ENCODE assay signal across 14 cellular contexts in the genomic region with DNA sequence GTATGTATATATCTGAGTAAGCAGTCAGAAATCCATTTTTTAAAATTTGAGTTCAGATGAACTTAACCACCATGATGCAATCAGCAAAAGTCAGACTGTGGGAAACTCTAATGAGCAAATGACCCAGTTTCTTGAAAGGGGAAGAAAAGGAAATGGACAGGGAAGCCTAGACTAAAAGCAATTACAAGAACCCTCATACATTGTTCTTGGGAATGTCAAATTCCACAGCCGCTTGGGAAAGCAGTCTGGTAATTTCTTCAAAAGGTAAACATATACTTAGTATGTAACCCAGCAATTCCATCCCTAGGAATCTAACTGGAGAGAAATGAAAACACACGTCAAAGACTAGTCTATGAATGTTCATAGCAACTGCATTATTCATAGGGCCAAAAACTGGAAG. TPM values are rescaled to one million over a fixed set of nuclear protein-coding genes. Genes with fewer than 3 reads are reported as not detected.
A peak's percentile ranks its signal among the peaks of the same experiment; 100 is the strongest.
DNase-seq lines count a peak whose midpoint lies in the region; ATAC-seq, FAIRE-seq and TF ChIP-seq lines count a peak whose summit lies in the region.
"Had no signal": no experiment of that assay in that cellular context is flagged by ENCODE, and none has a peak within 500 bp of the region (broad histone marks: within the 10 kb centered on the region; RNA-seq: fewer than 3 reads in every experiment).

No MANE protein-coding gene starts in this region.

- H3K36me3 Mint-ChIP-seq in MCF 10A (ENCODE audit: insufficient read depth, unreplicated experiment) (no peaks in the 10 kb centered on the region), astrocyte (ENCODE audit: low read depth, unreplicated experiment) (no peaks in the 10 kb centered on the region)
- no peaks in the 10 kb centered on the region for H3K36me3 Mint-ChIP-seq in CD8-positive, alpha-beta T cell

- H3K9me3 Mint-ChIP-seq in MCF 10A (ENCODE audit: unreplicated experiment) (no peaks in the 10 kb centered on the region), astrocyte (ENCODE audit: unreplicated experiment) (peaks cover 5% of the 10 kb centered on the region)
- no peaks in the 10 kb centered on the region for H3K9me3 Mint-ChIP-seq in CD8-positive, alpha-beta T cell

- FAIRE-seq in astrocyte (lab: Jason Lieb, UNC) = peak; percentile 68

- H3K4me1 ChIP-seq in breast epithelium (no peaks in the 10 kb centered on the region), astrocyte (ENCODE audit: insufficient read depth, low read length) (peaks cover 32% of the 10 kb centered on the region), vagina (peaks cover 7% of the 10 kb centered on the region)
- no peaks in the 10 kb centered on the region for H3K4me1 ChIP-seq in CD8-positive, alpha-beta T cell (ENCODE audit: insufficient read depth, low read length)
- H3K4me1 ChIP-seq: BE2C had no signal

- no peak for ATAC-seq in CD8-positive, alpha-beta T cell

- no peak overlapping the region for H3K4me3 Mint-ChIP-seq in MCF 10A (ENCODE audit: unreplicated experiment)
- H3K4me3 Mint-ChIP-seq in astrocyte (ENCODE audit: unreplicated experiment) = no peak overlapping the region
- no peak overlapping the region for H3K4me3 Mint-ChIP-seq in CD8-positive, alpha-beta T cell
- H3K4me3 Mint-ChIP-seq: activated CD4-positive, alpha-beta memory T cell treated with anti-CD3 and anti-CD28 coated beads, Interleukin-2, amount 10 ng/mL, durations not matched to agents 7 days and 5 days had no signal

- DNase-seq in MCF 10A (ENCODE audit: unreplicated experiment) (peak; percentile 65), breast epithelium (ENCODE audit: low spot score in 2 of 2) (no peak), astrocyte (ENCODE audit: low read depth) (peak; percentile 100), iris pigment epithelial cell (ENCODE audit: low read depth) (peak; percentile 97), vagina (ENCODE audit: extremely low spot score in 2 of 2) (no peak), HEK293T (ENCODE audit: extremely low spot score) (no peak), DMS53 treated with DMSO at 0.1 percent for 48 hours (lab: John Stamatoyannopoulos, UW; ENCODE audit: unreplicated experiment) (no peak)
- DNase-seq in CD8-positive, alpha-beta T cell = no peak
- DNase-seq: activated CD4-positive, alpha-beta memory T cell treated with anti-CD3 and anti-CD28 coated beads, Interleukin-2, amount 10 ng/mL, durations not matched to agents 7 days and 5 days; BE2C; heart left ventricle; midbrain; stimulated activated CD4-positive, alpha-beta T cell treated with anti-CD3 and anti-CD28 coated beads, Interleukin-2, amount 100 ng/mL, for 24 hours; substantia nigra had no signal

- TF ChIP-seq CTCF in MCF 10A (IDR thresholded peaks at IDR 0.05; ENCODE audit: unreplicated experiment) (no peak), breast epithelium (IDR thresholded peaks at IDR 0.05) (no peak), astrocyte (IDR thresholded peaks at IDR 0.05; ENCODE audit: insufficient read depth, low read depth, low read length) (no peak), vagina (IDR thresholded peaks at IDR 0.05) (no peak)
- TF ChIP-seq CTCF in CD8-positive, alpha-beta T cell (IDR thresholded peaks at IDR 0.05) = no peak

- no TSS peak for BruUV-seq in MCF 10A (replicated peaks; lab: Mats Ljungman, UMichigan)

- POLR2A ChIA-PET in MCF 10A (lab: Yijun Ruan, JAX) (interaction anchor here (1.3 kb wide), 1 partner anchor 33 kb away, joined by 3 read pairs; no protein-coding TSS in a partner anchor), HEK293T (lab: Yijun Ruan, JAX) (no interaction called here)
- POLR2A ChIA-PET in CD8-positive, alpha-beta T cell (lab: Charles Lee) = no interaction called here

- H3K27ac Mint-ChIP-seq in MCF 10A (ENCODE audit: low read depth, unreplicated experiment) (peak overlapping the region; percentile 16), astrocyte (ENCODE audit: unreplicated experiment) (peak overlapping the region; percentile 88)
- no peak overlapping the region for H3K27ac Mint-ChIP-seq in CD8-positive, alpha-beta T cell
- H3K27ac Mint-ChIP-seq: activated CD4-positive, alpha-beta memory T cell treated with anti-CD3 and anti-CD28 coated beads, Interleukin-2, amount 10 ng/mL, durations not matched to agents 7 days and 5 days had no signal

- H3K27ac ChIP-seq in breast epithelium (no peak overlapping the region), astrocyte (ENCODE audit: low read depth, low read length) (peak overlapping the region; percentile 100), vagina (peak overlapping the region; percentile 9)
- H3K27ac ChIP-seq in CD8-positive, alpha-beta T cell (ENCODE audit: low read depth, low read length) = no peak overlapping the region

- H3K9ac ChIP-seq in astrocyte (ENCODE audit: low read length) = peak overlapping the region; percentile 89

- TF ChIP-seq POLR2A in breast epithelium (IDR thresholded peaks at IDR 0.05) (no peak), vagina (IDR thresholded peaks at IDR 0.05) (no peak)

- peaks cover 0 to under 1% of the 10 kb centered on the region in 2 donors for H3K9me3 ChIP-seq in breast epithelium
- H3K9me3 ChIP-seq in astrocyte (ENCODE audit: insufficient read depth, low read depth, low read length) = peaks cover 3% of the 10 kb centered on the region
- H3K9me3 ChIP-seq in vagina = no peaks in the 10 kb centered on the region
- no peaks in the 10 kb centered on the region for H3K9me3 ChIP-seq in CD8-positive, alpha-beta T cell (ENCODE audit: low read length)
- H3K9me3 ChIP-seq: BE2C had no signal

- H3K36me3 ChIP-seq in breast epithelium (no peaks in the 10 kb centered on the region), astrocyte (ENCODE audit: insufficient read depth, low read length) (no peaks in the 10 kb centered on the region), vagina (no peaks in the 10 kb centered on the region)
- H3K36me3 ChIP-seq in CD8-positive, alpha-beta T cell (ENCODE audit: insufficient read depth, low read length) = no peaks in the 10 kb centered on the region
- H3K36me3 ChIP-seq: BE2C, heart left ventricle had no signal

- no peaks in the 10 kb centered on the region for H4K20me1 ChIP-seq in astrocyte (ENCODE audit: insufficient read depth, low read length)

- CTCF ChIA-PET in MCF 10A (lab: Yijun Ruan, JAX) (interaction anchor here (0.6 kb wide), 1 partner anchor 821 kb away, joined by 3 read pairs; no protein-coding TSS in a partner anchor), HEK293T (lab: Yijun Ruan, JAX) (no interaction called here)
- CTCF ChIA-PET in CD8-positive, alpha-beta T cell (lab: Charles Lee) = interaction anchor here (1.0 kb wide), 1 partner anchor 14 kb away, joined by 3 read pairs; no protein-coding TSS in a partner anchor

- H3K27me3 ChIP-seq in breast epithelium (no peaks in the 10 kb centered on the region), astrocyte (ENCODE audit: insufficient read depth, low read length) (no peaks in the 10 kb centered on the region), vagina (no peaks in the 10 kb centered on the region)
- no peaks in the 10 kb centered on the region for H3K27me3 ChIP-seq in CD8-positive, alpha-beta T cell (ENCODE audit: insufficient read depth, low read length)
- H3K27me3 ChIP-seq: heart left ventricle had no signal

- H3K79me2 ChIP-seq in astrocyte (ENCODE audit: insufficient read depth, low read length) = no peaks in the 10 kb centered on the region

- H3K4me1 Mint-ChIP-seq in MCF 10A (ENCODE audit: insufficient read depth, unreplicated experiment) = peaks cover 7% of the 10 kb centered on the region
- H3K4me1 Mint-ChIP-seq in astrocyte (ENCODE audit: low read depth, unreplicated experiment) = peaks cover 11% of the 10 kb centered on the region
- H3K4me1 Mint-ChIP-seq in CD8-positive, alpha-beta T cell (ENCODE audit: low read depth) = no peaks in the 10 kb centered on the region

- H3K4me3 ChIP-seq in breast epithelium = no peak overlapping the region
- peak overlapping the region; percentile 33 for H3K4me3 ChIP-seq in astrocyte (ENCODE audit: insufficient read depth, low read depth, low read length)
- no peak overlapping the region for H3K4me3 ChIP-seq in vagina
- H3K4me3 ChIP-seq in CD8-positive, alpha-beta T cell (ENCODE audit: low read depth, low read length) = no peak overlapping the region
- H3K4me3 ChIP-seq: heart left ventricle had no signal

- intact Hi-C loops in MCF 10A (cut with micrococcal nuclease) (no loop called here), breast epithelium (cut with DNase I; ENCODE audit: low total_unique reads) (no loop called here), vagina (cut with DNase I) (no loop called here)
- intact Hi-C loops in CD8-positive, alpha-beta T cell (cut with DNase I, micrococcal nuclease) = no loop called here

- H3K4me2 ChIP-seq in astrocyte (ENCODE audit: low read length) = peak overlapping the region; percentile 82

- no peaks in the 10 kb centered on the region for H3K27me3 Mint-ChIP-seq in MCF 10A (ENCODE audit: insufficient read depth, unreplicated experiment)
- peaks cover 4% of the 10 kb centered on the region for H3K27me3 Mint-ChIP-seq in astrocyte (ENCODE audit: low read depth, unreplicated experiment)
- H3K27me3 Mint-ChIP-seq in CD8-positive, alpha-beta T cell (ENCODE audit: low read depth) = no peaks in the 10 kb centered on the region
- H3K27me3 Mint-ChIP-seq: activated CD4-positive, alpha-beta memory T cell treated with anti-CD3 and anti-CD28 coated beads, Interleukin-2, amount 10 ng/mL, durations not matched to agents 7 days and 5 days had no signal

- no peak overlapping the region for H2AFZ ChIP-seq in astrocyte (ENCODE audit: low read depth, low read length)

TF ChIP-seq in HEK293T, 16 proteins besides CTCF, POLR2A, EP300 and RAD21:
- no peak for TF ChIP-seq ZNF384 (IDR thresholded peaks at IDR 0.05)
- TF ChIP-seq NFRKB (IDR thresholded peaks at IDR 0.05) = no peak
- no peak for TF ChIP-seq FOXM1 (IDR thresholded peaks at IDR 0.05; ENCODE audit: borderline replicate concordance)
- no peak for TF ChIP-seq L3MBTL2 (conservative IDR thresholded peaks at IDR 0.05)
- TF ChIP-seq CTBP1 (IDR thresholded peaks at IDR 0.05; ENCODE audit: borderline replicate concordance) = no peak

RNA-seq across cellular contexts. Expression of a gene that starts 16.4 kb away (rescaled TPM):
- total RNA-seq in MCF 10A (2022) (37.7 and 43.8 TPM in 2 replicates), breast epithelium (10 to 100 TPM; 11.7 to 16.5 (median 15.7) TPM), astrocyte (51.8 and 53.6 TPM in 2 replicates), vagina (28.5 TPM)
- 10 to 100 TPM; 65.8 to 69.8 TPM for total RNA-seq in CD8-positive, alpha-beta T cell

Comparison
In these comparisons a context has a peak if more than half of its experiments do, and no peak if none do; other contexts are left out.
1. DNase-seq: peak in MCF 10A (single experiment), astrocyte (single experiment) and iris pigment epithelial cell (single experiment); none in breast epithelium (0 of 2), vagina (0 of 2), CD8-positive, alpha-beta T cell (0 of 7), HEK293T (single experiment) and DMS53 treated with DMSO at 0.1 percent for 48 hours (single experiment).
2. H3K27ac ChIP-seq: peak in astrocyte (single experiment) and vagina (single experiment); none in breast epithelium (0 of 2) and CD8-positive, alpha-beta T cell (single experiment).